Comparison of ENCODE assay signal across 8 cellular contexts in the genomic region with DNA sequence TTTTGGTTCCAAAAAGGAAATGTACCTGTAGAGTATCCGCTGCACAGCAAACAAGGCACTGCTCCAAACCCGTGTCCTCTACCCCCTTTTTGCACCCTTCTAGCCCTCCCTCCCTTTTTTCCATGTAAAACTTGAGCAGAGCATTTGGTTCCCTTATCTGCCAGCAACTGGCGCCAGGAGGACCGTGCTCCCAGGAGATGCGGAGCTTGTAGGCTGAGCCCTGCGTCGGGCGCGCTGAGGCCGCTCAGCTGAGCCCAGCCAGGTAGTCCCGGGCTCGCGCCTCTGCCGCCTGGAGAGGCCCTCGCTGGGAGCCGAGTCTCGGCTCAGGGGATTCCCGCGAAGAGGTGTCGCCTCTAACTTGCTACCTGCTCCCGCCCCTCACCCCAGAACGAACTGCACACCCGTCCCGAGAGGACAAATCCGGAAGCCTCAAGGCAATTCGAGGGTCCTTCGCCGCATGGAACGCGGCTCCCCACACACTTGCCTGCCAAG. TPM values are rescaled to one million over a fixed set of nuclear protein-coding genes. Genes with fewer than 3 reads are reported as not detected.
DNase-seq lines count a peak whose midpoint lies in the region; ATAC-seq and TF ChIP-seq lines count a peak whose summit lies in the region.

No MANE protein-coding gene starts in this region.

- H3K79me2 ChIP-seq in parathyroid adenoma = peaks cover 10% of the 10 kb centered on the region

- H3K4me3 Mint-ChIP-seq in activated naive CD4-positive, alpha-beta T cell treated with anti-CD3 and anti-CD28 coated beads, Interleukin-2, amount 10 ng/mL, durations not matched to agents 7 days and 5 days = peak overlapping the region; percentile 99

- H3K27me3 ChIP-seq in parathyroid adenoma (ENCODE audit: control insufficient read depth, insufficient read depth, low read length) (no peaks in the 10 kb centered on the region), upper lobe of left lung (no peaks in the 10 kb centered on the region)

- peak overlapping the region; percentile 94 for H2AFZ ChIP-seq in parathyroid adenoma

- POLR2A ChIA-PET in RWPE1 (lab: Yijun Ruan, JAX; ENCODE audit: low non-redundant PET) = no interaction called here

- ATAC-seq in GM19455 (IDR thresholded peaks at IDR 0.05; ENCODE audit: unreplicated experiment) (peak; percentile 49), HG03558 (IDR thresholded peaks at IDR 0.05; ENCODE audit: extremely low read depth, unreplicated experiment) (peak; percentile 34), Right ventricle myocardium inferior (peak; percentile 78), upper lobe of left lung (ENCODE audit: low FRiP score in 2 of 2) (peak; percentile 71 to 87)

- H3K4me2 ChIP-seq in parathyroid adenoma (ENCODE audit: low read length) = peak overlapping the region; percentile 90

- H3K27me3 Mint-ChIP-seq in activated naive CD4-positive, alpha-beta T cell treated with anti-CD3 and anti-CD28 coated beads, Interleukin-2, amount 10 ng/mL, durations not matched to agents 7 days and 5 days = no peaks in the 10 kb centered on the region

- H3K4me1 Mint-ChIP-seq in activated naive CD4-positive, alpha-beta T cell treated with anti-CD3 and anti-CD28 coated beads, Interleukin-2, amount 10 ng/mL, durations not matched to agents 7 days and 5 days = peaks cover 62% of the 10 kb centered on the region

- CTCF ChIA-PET in RWPE1 (lab: Yijun Ruan, JAX) = no interaction called here
- CTCF ChIA-PET in activated naive CD4-positive, alpha-beta T cell treated with anti-CD3 and anti-CD28 coated beads, Interleukin-2, amount 10 ng/mL, durations not matched to agents 7 days and 5 days (lab: Charles Lee) = interaction anchor here (1.2 kb wide), 1 partner anchor 202 kb away, joined by 3 read pairs; no protein-coding TSS in a partner anchor

- H3K36me3 ChIP-seq in parathyroid adenoma (ENCODE audit: control insufficient read depth, insufficient read depth, low read length) (no peaks in the 10 kb centered on the region), upper lobe of left lung (peaks cover 0 to 9% (median 1%) of the 10 kb centered on the region in 4 donors)

- H3K4me1 ChIP-seq in parathyroid adenoma (no peaks in the 10 kb centered on the region), upper lobe of left lung (peaks cover 21 to 44% (median 32%) of the 10 kb centered on the region in 4 donors)

- H3K4me3 ChIP-seq in parathyroid adenoma (ENCODE audit: low read depth, low read length) = peak overlapping the region; percentile 88
- H3K4me3 ChIP-seq in upper lobe of left lung = peak overlapping the region; percentile 77 to 96 (median 87)

- H3K27ac Mint-ChIP-seq in activated naive CD4-positive, alpha-beta T cell treated with anti-CD3 and anti-CD28 coated beads, Interleukin-2, amount 10 ng/mL, durations not matched to agents 7 days and 5 days = peak overlapping the region; percentile 99

- no peak for TF ChIP-seq CTCF in RWPE1 (conservative IDR thresholded peaks at IDR 0.05; ENCODE audit: low read depth)
- TF ChIP-seq CTCF in parathyroid adenoma (IDR thresholded peaks at IDR 0.05) = no peak
- TF ChIP-seq CTCF in upper lobe of left lung (IDR thresholded peaks at IDR 0.05) = no peak

- no peaks in the 10 kb centered on the region for H3K9me3 Mint-ChIP-seq in activated naive CD4-positive, alpha-beta T cell treated with anti-CD3 and anti-CD28 coated beads, Interleukin-2, amount 10 ng/mL, durations not matched to agents 7 days and 5 days

- no peak for TF ChIP-seq EP300 in upper lobe of left lung (IDR thresholded peaks at IDR 0.05)

- no peak for TF ChIP-seq POLR2A in upper lobe of left lung (IDR thresholded peaks at IDR 0.05)

- H3K9ac ChIP-seq in parathyroid adenoma = peak overlapping the region; percentile 89

- intact Hi-C loops in Right ventricle myocardium inferior (cut with DNase I) = loop anchor here (1.0 to 2.0 kb wide), 2 partner anchors 24 to 79 kb away; partner anchors contain the start of gene SPPL2A

- H3K27ac ChIP-seq in RWPE1 = peak overlapping the region; percentile 98
- H3K27ac ChIP-seq in parathyroid adenoma = peak overlapping the region; percentile 93
- H3K27ac ChIP-seq in upper lobe of left lung = peak overlapping the region; percentile 92 to 97 (median 94)

- H3K9me3 ChIP-seq in parathyroid adenoma (ENCODE audit: control insufficient read depth, low read length) (no peaks in the 10 kb centered on the region), upper lobe of left lung (no peaks in the 10 kb centered on the region)

- H3K36me3 Mint-ChIP-seq in activated naive CD4-positive, alpha-beta T cell treated with anti-CD3 and anti-CD28 coated beads, Interleukin-2, amount 10 ng/mL, durations not matched to agents 7 days and 5 days = peaks cover 23% of the 10 kb centered on the region

- DNase-seq in COR-L47 (lab: John Stamatoyannopoulos, UW) (peak; percentile 52), RWPE1 (ENCODE audit: low spot score) (peak; percentile 44), Right ventricle myocardium inferior (ENCODE audit: missing footprints) (peak; percentile 90), upper lobe of left lung (peak; percentile 73 to 88)
- DNase-seq in activated naive CD4-positive, alpha-beta T cell treated with anti-CD3 and anti-CD28 coated beads, Interleukin-2, amount 10 ng/mL, durations not matched to agents 7 days and 5 days = peak; percentile 76

- WGBS in upper lobe of left lung, 2 donors = 0 to 2% methylated on average over 27 to 30 of the region's 30 CpGs

RNA-seq across cellular contexts. Expression of gene TRPM7, which starts 0.6 kb away (rescaled TPM):
- total RNA-seq in Right ventricle myocardium inferior (28.5 TPM), upper lobe of left lung (10 to 100 TPM; 31.4 to 74.3 (median 37.3) TPM)

Comparison
In these comparisons a context has a peak if more than half of its experiments do, and no peak if none do; other contexts are left out.
1. Peak in every context shown above with its lines: DNase-seq, ATAC-seq, H3K4me3 ChIP-seq and H3K27ac ChIP-seq.